ENCODE assay signal across 9 cellular contexts in genomic region chr11:65787649-65788622, GRCh38. TPM values are rescaled to one million over a fixed set of nuclear protein-coding genes. Genes with fewer than 3 reads are reported as not detected.
DNase-seq lines count a peak whose midpoint lies in the region; ATAC-seq, FAIRE-seq and TF ChIP-seq lines count a peak whose summit lies in the region.
"Had no signal": no experiment of that assay in that cellular context is flagged by ENCODE, and none has a peak within 500 bp of the region (broad histone marks: within the 10 kb centered on the region; RNA-seq: fewer than 3 reads in every experiment).

No MANE protein-coding gene starts in this region.

- no peaks in the 10 kb centered on the region for H3K79me2 ChIP-seq in endothelial cell of umbilical vein (ENCODE audit: control insufficient read depth, insufficient read depth, low read length)
- H3K79me2 ChIP-seq in parathyroid adenoma: peaks cover 15% of the 10 kb centered on the region

- H3K36me3 ChIP-seq in endothelial cell of umbilical vein (ENCODE audit: control insufficient read depth in 2 of 2, extremely low read depth in 1 of 2, insufficient read depth in 2 of 2, low read length in 2 of 2) (no peaks in the 10 kb centered on the region), parathyroid adenoma (ENCODE audit: control insufficient read depth, insufficient read depth, low read length) (no peaks in the 10 kb centered on the region)
- H3K36me3 ChIP-seq: adrenal gland had no signal

- TF ChIP-seq CTCF in endothelial cell of umbilical vein (IDR thresholded peaks at IDR 0.05; ENCODE audit: extremely low read depth in 1 of 2, insufficient read depth in 1 of 2, low read depth in 1 of 2, low read length in 2 of 2) (no peak), parathyroid adenoma (IDR thresholded peaks at IDR 0.05) (no peak)

- dilution Hi-C loops in endothelial cell of umbilical vein (cut with MboI; ENCODE audit: extremely low pct_ligation_motif_present, low sequenced_read_pairs): no loop called here

- CTCF ChIA-PET in endothelial cell of umbilical vein (lab: Charles Lee): interaction anchor here (1.4 to 6.2 kb wide), 2 partner anchors 8 to 30 kb away, joined by 4 to 71 read pairs; partner anchors contain the start of gene AP5B1

- H3K27ac ChIP-seq in endothelial cell of umbilical vein (ENCODE audit: insufficient read depth, low read depth, low read length) (no peak overlapping the region), parathyroid adenoma (peak overlapping the region; percentile 85)
- H3K27ac ChIP-seq: adrenal gland had no signal

- POLR2A ChIA-PET in endothelial cell of umbilical vein (lab: Charles Lee): no interaction called here

- no peak overlapping the region for H3K4me2 ChIP-seq in endothelial cell of umbilical vein (ENCODE audit: insufficient read depth, low read length)
- peak overlapping the region; percentile 73 for H3K4me2 ChIP-seq in parathyroid adenoma (ENCODE audit: low read length)

- peaks cover 41 to 42% of the 10 kb centered on the region in 2 experiments for H3K27me3 ChIP-seq in endothelial cell of umbilical vein (ENCODE audit: control insufficient read depth in 2 of 2, insufficient read depth in 2 of 2, low read length in 2 of 2)
- H3K27me3 ChIP-seq in parathyroid adenoma (ENCODE audit: control insufficient read depth, insufficient read depth, low read length): no peaks in the 10 kb centered on the region

- no peak overlapping the region for H2AFZ ChIP-seq in endothelial cell of umbilical vein (ENCODE audit: low read depth, low read length)
- H2AFZ ChIP-seq in parathyroid adenoma: peak overlapping the region; percentile 28

- TF ChIP-seq POLR2A in GM12892 (IDR thresholded peaks at IDR 0.05; ENCODE audit: low read depth, low read length): no peak
- TF ChIP-seq POLR2A in endothelial cell of umbilical vein (IDR thresholded peaks at IDR 0.05; ENCODE audit: low read depth, low read length): no peak

- H3K4me3 ChIP-seq in endothelial cell of umbilical vein (replicated peaks in 1 of 3; ENCODE audit: insufficient read depth in 1 of 3, low read depth in 1 of 3, low read length in 3 of 3) (no peak overlapping the region), parathyroid adenoma (ENCODE audit: low read depth, low read length) (peak overlapping the region; percentile 75)

- H3K4me1 ChIP-seq in endothelial cell of umbilical vein (ENCODE audit: control insufficient read depth, extremely low read depth, insufficient read depth, low read length) (no peaks in the 10 kb centered on the region), parathyroid adenoma (peaks cover 14% of the 10 kb centered on the region)

- FAIRE-seq in GM12892 (lab: Jason Lieb, UNC) (peak; percentile 91), endothelial cell of umbilical vein (lab: Jason Lieb, UNC) (no peak)

- intact Hi-C loops in endothelial cell of umbilical vein (cut with micrococcal nuclease): no loop called here

- no peaks in the 10 kb centered on the region for H3K9me1 ChIP-seq in endothelial cell of umbilical vein (replicated peaks; ENCODE audit: control insufficient read depth, extremely low read depth, insufficient read depth, low read length)

- no peaks in the 10 kb centered on the region for H4K20me1 ChIP-seq in endothelial cell of umbilical vein (replicated peaks; ENCODE audit: control insufficient read depth, extremely low read depth, insufficient read depth, low read length)

- DNase-seq in GM12892 (ENCODE audit: insufficient read length) (no peak), NCI-H526 treated with DMSO at 0.1 percent for 48 hours (lab: John Stamatoyannopoulos, UW) (peak; percentile 75), endothelial cell of umbilical vein (ENCODE audit: low read depth, low spot score) (no peak), HK-2 (ENCODE audit: unreplicated experiment) (no peak)
- DNase-seq: adrenal gland had no signal

- H3K9me3 ChIP-seq in endothelial cell of umbilical vein (replicated peaks; ENCODE audit: control insufficient read depth, insufficient read depth, low read length) (no peaks in the 10 kb centered on the region), parathyroid adenoma (ENCODE audit: control insufficient read depth, low read length) (no peaks in the 10 kb centered on the region)
- H3K9me3 ChIP-seq: adrenal gland had no signal

- no peak for ATAC-seq in GM21786 (IDR thresholded peaks at IDR 0.05; ENCODE audit: unreplicated experiment)
- ATAC-seq in GM18873 (IDR thresholded peaks at IDR 0.05; ENCODE audit: low FRiP score, unreplicated experiment): no peak

- no peak overlapping the region for H3K9ac ChIP-seq in endothelial cell of umbilical vein (replicated peaks; ENCODE audit: extremely low read depth, insufficient read depth, low read length)
- H3K9ac ChIP-seq in parathyroid adenoma: no peak overlapping the region

- BruUV-seq in endothelial cell of umbilical vein (replicated peaks; lab: Mats Ljungman, UMichigan): no TSS peak

TF ChIP-seq in endothelial cell of umbilical vein, 7 proteins besides CTCF, POLR2A, EP300 and RAD21:
- TF ChIP-seq JUN (IDR thresholded peaks at IDR 0.05; ENCODE audit: borderline replicate concordance, insufficient read depth, insufficient read length, low read depth) (no peak), EZH2 (IDR thresholded peaks at IDR 0.05; ENCODE audit: borderline replicate concordance, low read depth, low read length, severe bottlenecking) (peak; percentile 100)
TF ChIP-seq in endothelial cell of umbilical vein: peak in this region for 1.

RNA-seq across cellular contexts. Expression of gene OVOL1, which starts 1.1 kb away (rescaled TPM):
- polyA plus RNA-seq in GM12892 (2012; ENCODE audit: missing spikeins): 0.53 TPM
- total RNA-seq in endothelial cell of umbilical vein: not detected in 2 replicates
- not detected in 2 replicates for polyA plus RNA-seq in endothelial cell of umbilical vein
- not detected in 2 replicates for polyA plus RNA-seq in endothelial cell of umbilical vein (2011; cell fraction: cytosol; rRNA removed)
- polyA plus RNA-seq in endothelial cell of umbilical vein (2011; cell fraction: nucleus; rRNA removed): not detected in 2 replicates
- not detected in 2 replicates for polyA plus RNA-seq in endothelial cell of umbilical vein (2012)
- not detected in 2 replicates for polyA minus RNA-seq in endothelial cell of umbilical vein
- polyA minus RNA-seq in endothelial cell of umbilical vein (2011; cell fraction: cytosol; rRNA and poly(A)+ RNA removed): not detected
- not detected in 2 replicates for polyA minus RNA-seq in endothelial cell of umbilical vein (2011; cell fraction: nucleus; rRNA and poly(A)+ RNA removed)
- total RNA-seq: adrenal gland, NCI-H460 had no signal

RNA-seq across cellular contexts. Expression of gene AP5B1, which starts 7.2 kb away (rescaled TPM):
- 3.5 TPM for polyA plus RNA-seq in GM12892 (2012; ENCODE audit: missing spikeins)
- 15.3 and 15.5 TPM in 2 replicates for total RNA-seq in endothelial cell of umbilical vein
- 9.2 and 13.0 TPM in 2 replicates for polyA plus RNA-seq in endothelial cell of umbilical vein
- 5.2 and 7.3 TPM in 2 replicates for polyA plus RNA-seq in endothelial cell of umbilical vein (2011; cell fraction: cytosol; rRNA removed)
- 7.8 and 8.5 TPM in 2 replicates for polyA plus RNA-seq in endothelial cell of umbilical vein (2011; cell fraction: nucleus; rRNA removed)
- polyA plus RNA-seq in endothelial cell of umbilical vein (2012): 7.0 and 9.4 TPM in 2 replicates
- 10.6 and 11.9 TPM in 2 replicates for polyA minus RNA-seq in endothelial cell of umbilical vein
- polyA minus RNA-seq in endothelial cell of umbilical vein (2011; cell fraction: cytosol; rRNA and poly(A)+ RNA removed): 22.0 TPM
- polyA minus RNA-seq in endothelial cell of umbilical vein (2011; cell fraction: nucleus; rRNA and poly(A)+ RNA removed): 7.5 and 7.9 TPM in 2 replicates

RNA-seq across cellular contexts. Expression of gene SNX32, which starts 45.8 kb away (rescaled TPM):
- polyA plus RNA-seq in GM12892 (2012; ENCODE audit: missing spikeins): 1.7 TPM
- total RNA-seq in endothelial cell of umbilical vein: 1.0 TPM in 1 of 2 replicates, not detected in the other
- polyA plus RNA-seq in endothelial cell of umbilical vein: 0.19 and 0.29 TPM in 2 replicates
- polyA plus RNA-seq in endothelial cell of umbilical vein (2011; cell fraction: cytosol; rRNA removed): 0.05 and 0.13 TPM in 2 replicates
- polyA plus RNA-seq in endothelial cell of umbilical vein (2011; cell fraction: nucleus; rRNA removed): 1.3 and 1.9 TPM in 2 replicates
- polyA plus RNA-seq in endothelial cell of umbilical vein (2012): 1.6 and 2.5 TPM in 2 replicates
- 0.17 and 0.66 TPM in 2 replicates for polyA minus RNA-seq in endothelial cell of umbilical vein
- not detected for polyA minus RNA-seq in endothelial cell of umbilical vein (2011; cell fraction: cytosol; rRNA and poly(A)+ RNA removed)
- polyA minus RNA-seq in endothelial cell of umbilical vein (2011; cell fraction: nucleus; rRNA and poly(A)+ RNA removed): 0.14 and 0.67 TPM in 2 replicates
